ENCODE assay signal across 10 cellular contexts in genomic region chr2:46477462-46477861, GRCh38. TPM values are rescaled to one million over a fixed set of nuclear protein-coding genes. Genes with fewer than 3 reads are reported as not detected.
DNase-seq lines count a peak whose midpoint lies in the region; ATAC-seq and TF ChIP-seq lines count a peak whose summit lies in the region.
"Not testable (repeated sequence)": the region's sequence is repeated elsewhere in the genome, so short reads cannot be mapped to it uniquely, and the experiment has no call there.
"Had no signal": no experiment of that assay in that cellular context is flagged by ENCODE, and none has a peak within 500 bp of the region (broad histone marks: within the 10 kb centered on the region; RNA-seq: fewer than 3 reads in every experiment).

No MANE protein-coding gene starts in this region.

- not testable (repeated sequence) for ATAC-seq in CD4-positive, CD25-positive, alpha-beta regulatory T cell (ENCODE audit: low read depth in 2 of 2); T-cell (replicated peaks in 1 of 4); activated CD8-positive, alpha-beta T cell treated with anti-CD3 and anti-CD28 coated beads for 36 hours; stimulated activated effector memory CD8-positive, alpha-beta T cell treated with anti-CD3 and anti-CD28 coated beads, Interleukin-12 subunit alpha, Interleukin-12 subunit beta, amount 100 ng/mL, for 72 hours

- not testable (repeated sequence) for H3K14ac ChIP-seq in H9 (ENCODE audit: insufficient read depth, low read length)

- CTCF ChIA-PET in T-cell (lab: Charles Lee): interaction anchor here (0.6 to 1.1 kb wide), 2 partner anchors 15 to 928 kb away, joined by 4 read pairs; no protein-coding TSS in a partner anchor
- CTCF ChIA-PET in activated CD8-positive, alpha-beta T cell treated with anti-CD3 and anti-CD28 coated beads for 36 hours (lab: Charles Lee): not testable (repeated sequence)

- H3K23ac ChIP-seq in H9 (ENCODE audit: insufficient read length, low read depth, low read length): not testable (repeated sequence)

- peak overlapping the region; percentile 20 to 72 (median 33) for H3K27ac Mint-ChIP-seq in CD4-positive, CD25-positive, alpha-beta regulatory T cell
- not testable (repeated sequence) for H3K27ac Mint-ChIP-seq in H9; activated CD8-positive, alpha-beta T cell treated with anti-CD3 and anti-CD28 coated beads for 36 hours; endodermal cell
- peak overlapping the region; percentile 31 to 47 for H3K27ac Mint-ChIP-seq in T-cell
- H3K27ac Mint-ChIP-seq in stimulated activated effector memory CD8-positive, alpha-beta T cell treated with anti-CD3 and anti-CD28 coated beads, Interleukin-12 subunit alpha, Interleukin-12 subunit beta, amount 100 ng/mL, for 72 hours: peak overlapping the region; percentile 21

- peaks cover 11 to 31% (median 17%) of the 10 kb centered on the region in 4 donors for H3K4me1 Mint-ChIP-seq in CD4-positive, CD25-positive, alpha-beta regulatory T cell
- H3K4me1 Mint-ChIP-seq in H9: peaks cover 11 to 16% of the 10 kb centered on the region in 2 experiments; a peak in 3 of 4 replicates
- H3K4me1 Mint-ChIP-seq in T-cell: peaks cover 21 to 26% (median 22%) of the 10 kb centered on the region in 3 donors
- H3K4me1 Mint-ChIP-seq in activated CD8-positive, alpha-beta T cell treated with anti-CD3 and anti-CD28 coated beads for 36 hours (ENCODE audit: low read depth); endodermal cell: not testable (repeated sequence)
- peaks cover 26% of the 10 kb centered on the region for H3K4me1 Mint-ChIP-seq in stimulated activated effector memory CD8-positive, alpha-beta T cell treated with anti-CD3 and anti-CD28 coated beads, Interleukin-12 subunit alpha, Interleukin-12 subunit beta, amount 100 ng/mL, for 72 hours

- H4K8ac ChIP-seq in H9 (replicated peaks; ENCODE audit: insufficient read length, low read depth, low read length): not testable (repeated sequence)

- H2BK20ac ChIP-seq in H9 (ENCODE audit: low read depth, low read length, poor library complexity, severe bottlenecking): not testable (repeated sequence)

- H3K4me1 ChIP-seq in CD4-positive, CD25-positive, alpha-beta regulatory T cell (ENCODE audit: control insufficient read depth, insufficient read depth, low read length, poor library complexity, severe bottlenecking): peaks cover 11% of the 10 kb centered on the region
- not testable (repeated sequence) for H3K4me1 ChIP-seq in H9 (ENCODE audit: insufficient read depth, low read length); endodermal cell (ENCODE audit: control insufficient read depth, insufficient read depth, low read length)

- H3K79me1 ChIP-seq in H9 (ENCODE audit: insufficient read depth, low read depth, low read length, poor library complexity, severe bottlenecking): not testable (repeated sequence)

- not testable (repeated sequence) for H3K79me2 ChIP-seq in H9 (ENCODE audit: insufficient read depth, low read length)

- TF ChIP-seq CTCF in H9 (conservative IDR thresholded peaks at IDR 0.05); activated CD8-positive, alpha-beta T cell treated with anti-CD3 and anti-CD28 coated beads for 36 hours (IDR thresholded peaks at IDR 0.05); endodermal cell (conservative IDR thresholded peaks at IDR 0.05): not testable (repeated sequence)

- H2BK120ac ChIP-seq in H9 (ENCODE audit: low read depth, low read length, poor library complexity, severe bottlenecking): not testable (repeated sequence)

- H3K4ac ChIP-seq in H9 (ENCODE audit: low read depth, low read length): not testable (repeated sequence)

- not testable (repeated sequence) for H4K5ac ChIP-seq in H9 (ENCODE audit: insufficient read length, low read depth, low read length)

- not testable (repeated sequence) for H3K4me3 ChIP-seq in CD4-positive, CD25-positive, alpha-beta regulatory T cell (ENCODE audit: low read depth, low read length); endodermal cell (ENCODE audit: low read length)

- H2AK5ac ChIP-seq in H9 (ENCODE audit: insufficient read length, low read length): not testable (repeated sequence)

- H2BK5ac ChIP-seq in H9 (ENCODE audit: insufficient read length, low read length): not testable (repeated sequence)

- H3K9me3 Mint-ChIP-seq in CD4-positive, CD25-positive, alpha-beta regulatory T cell: peaks cover 1 to 35% (median 12%) of the 10 kb centered on the region in 7 donors
- H3K9me3 Mint-ChIP-seq in H9 (peaks cover 17 to 28% of the 10 kb centered on the region in 2 experiments; a peak in 4 of 5 replicates), T-cell (peaks cover 0 to 18% (median 12%) of the 10 kb centered on the region in 3 donors), endodermal cell (peaks cover 25% of the 10 kb centered on the region)
- not testable (repeated sequence) for H3K9me3 Mint-ChIP-seq in activated CD8-positive, alpha-beta T cell treated with anti-CD3 and anti-CD28 coated beads for 36 hours; stimulated activated effector memory CD8-positive, alpha-beta T cell treated with anti-CD3 and anti-CD28 coated beads, Interleukin-12 subunit alpha, Interleukin-12 subunit beta, amount 100 ng/mL, for 72 hours

- H2AFZ ChIP-seq in H9 (ENCODE audit: low read length): not testable (repeated sequence)

- H3K23me2 ChIP-seq in H9 (ENCODE audit: insufficient read length, low read depth, low read length, poor library complexity, severe bottlenecking): not testable (repeated sequence)

- intact Hi-C loops in activated CD8-positive, alpha-beta T cell treated with anti-CD3 and anti-CD28 coated beads for 36 hours (cut with micrococcal nuclease): not testable (repeated sequence)

- peak overlapping the region in 2 of 4 donors; percentile 26 to 73 for H3K4me3 Mint-ChIP-seq in CD4-positive, CD25-positive, alpha-beta regulatory T cell
- peak overlapping the region in 1 of 2 experiments; percentile 46; a peak in 2 of 5 replicates for H3K4me3 Mint-ChIP-seq in H9
- peak overlapping the region; percentile 35 to 61 (median 55) for H3K4me3 Mint-ChIP-seq in T-cell
- H3K4me3 Mint-ChIP-seq in activated CD8-positive, alpha-beta T cell treated with anti-CD3 and anti-CD28 coated beads for 36 hours; endodermal cell: not testable (repeated sequence)
- H3K4me3 Mint-ChIP-seq in stimulated activated effector memory CD8-positive, alpha-beta T cell treated with anti-CD3 and anti-CD28 coated beads, Interleukin-12 subunit alpha, Interleukin-12 subunit beta, amount 100 ng/mL, for 72 hours: peak overlapping the region; percentile 29

- POLR2A ChIA-PET in T-cell (lab: Charles Lee); activated CD8-positive, alpha-beta T cell treated with anti-CD3 and anti-CD28 coated beads for 36 hours (lab: Charles Lee): not testable (repeated sequence)

- peak in 2 of 3 donors; percentile 38 to 63 for DNase-seq in CD4-positive, CD25-positive, alpha-beta regulatory T cell
- DNase-seq in H9 (peak; percentile 65), NCI-H510A treated with DMSO at 0.1 percent for 48 hours (lab: John Stamatoyannopoulos, UW) (peak; percentile 4), T-cell (peak in 30 of 34 experiments; percentile 10 to 59 (median 33)), activated gamma-delta T cell treated with Interleukin-2 at 50 U/mL for 16 hours (peak; percentile 50), endodermal cell (peak; percentile 65)
- DNase-seq in activated CD8-positive, alpha-beta T cell treated with anti-CD3 and anti-CD28 coated beads for 36 hours: peak; percentile 35
- not testable (repeated sequence) for DNase-seq in stimulated activated effector memory CD8-positive, alpha-beta T cell treated with anti-CD3 and anti-CD28 coated beads, Interleukin-12 subunit alpha, Interleukin-12 subunit beta, amount 100 ng/mL, for 72 hours (ENCODE audit: low spot score in 2 of 2)

- H3K56ac ChIP-seq in H9 (ENCODE audit: insufficient read length, low read depth, low read length): not testable (repeated sequence)

- H3K27me3 ChIP-seq in CD4-positive, CD25-positive, alpha-beta regulatory T cell (ENCODE audit: control insufficient read depth, insufficient read depth, low read length); H9 (ENCODE audit: insufficient read depth, low read length); endodermal cell (ENCODE audit: control insufficient read depth, insufficient read depth, low read length, poor library complexity, severe bottlenecking): not testable (repeated sequence)

- not testable (repeated sequence) for H3K36me3 Mint-ChIP-seq in CD4-positive, CD25-positive, alpha-beta regulatory T cell; T-cell; activated CD8-positive, alpha-beta T cell treated with anti-CD3 and anti-CD28 coated beads for 36 hours (ENCODE audit: low read depth); endodermal cell (ENCODE audit: low read depth); stimulated activated effector memory CD8-positive, alpha-beta T cell treated with anti-CD3 and anti-CD28 coated beads, Interleukin-12 subunit alpha, Interleukin-12 subunit beta, amount 100 ng/mL, for 72 hours
- H3K36me3 Mint-ChIP-seq in H9 (ENCODE audit: insufficient read depth in 1 of 3, low read depth in 3 of 3): peaks cover 12 to 17% (median 13%) of the 10 kb centered on the region in 3 experiments

- peaks cover 16% of the 10 kb centered on the region for H3K27me3 Mint-ChIP-seq in CD4-positive, CD25-positive, alpha-beta regulatory T cell
- H3K27me3 Mint-ChIP-seq in H9 (ENCODE audit: low read depth) (peaks cover 36% of the 10 kb centered on the region), endodermal cell (ENCODE audit: insufficient read depth) (peaks cover 19% of the 10 kb centered on the region)
- not testable (repeated sequence) for H3K27me3 Mint-ChIP-seq in T-cell; activated CD8-positive, alpha-beta T cell treated with anti-CD3 and anti-CD28 coated beads for 36 hours

- H3K9ac ChIP-seq in H9 (ENCODE audit: extremely low read depth, insufficient read length, low read length); endodermal cell (ENCODE audit: extremely low read depth, low read length, poor library complexity, severe bottlenecking): not testable (repeated sequence)

- H4K20me1 ChIP-seq in H9 (ENCODE audit: control insufficient read depth, insufficient read depth, insufficient read length): not testable (repeated sequence)

- H4K91ac ChIP-seq in H9 (ENCODE audit: insufficient read length, low read depth, low read length): not testable (repeated sequence)

- WGBS in H9 (ENCODE audit: extremely low coverage, insufficient read length, low lambda C conversion rate): no CpG with 5 or more reads among the region's 8 CpGs
- 76 to 78% methylated on average over 3 to 8 of the region's 8 CpGs for WGBS in endodermal cell (ENCODE audit: insufficient coverage in 1 of 2, insufficient read length in 1 of 2), 2 experiments

- not testable (repeated sequence) for H2BK15ac ChIP-seq in H9 (ENCODE audit: low read depth, low read length)

- H3K27ac ChIP-seq in CD4-positive, CD25-positive, alpha-beta regulatory T cell (ENCODE audit: insufficient read depth, low read length, poor library complexity, severe bottlenecking); H9 (ENCODE audit: insufficient read length, low read depth, low read length); endodermal cell (ENCODE audit: low read depth, low read length): not testable (repeated sequence)

- not testable (repeated sequence) for H3K4me2 ChIP-seq in H9 (ENCODE audit: insufficient read depth, insufficient read length, low read length)

- H3K9me3 ChIP-seq in CD4-positive, CD25-positive, alpha-beta regulatory T cell (ENCODE audit: control insufficient read depth in 2 of 2, low read length in 2 of 2); H9 (ENCODE audit: control insufficient read depth, low read depth, low read length): not testable (repeated sequence)
- H3K9me3 ChIP-seq in endodermal cell (ENCODE audit: control insufficient read depth, low read length): peaks cover 13% of the 10 kb centered on the region

- not testable (repeated sequence) for H3K18ac ChIP-seq in H9 (ENCODE audit: insufficient read length, low read depth, low read length)

- H3T11ph ChIP-seq in H9 (ENCODE audit: low read length): not testable (repeated sequence)

- not testable (repeated sequence) for H2BK12ac ChIP-seq in H9 (ENCODE audit: insufficient read length, low read depth, low read length)

- H3K36me3 ChIP-seq in CD4-positive, CD25-positive, alpha-beta regulatory T cell (ENCODE audit: control insufficient read depth, insufficient read depth, low read length); endodermal cell (ENCODE audit: control insufficient read depth, insufficient read depth, low read length): not testable (repeated sequence)

RNA-seq across cellular contexts. Expression of gene TMEM247, which starts 1.9 kb away (rescaled TPM):
- not detected for total RNA-seq in CD4-positive, CD25-positive, alpha-beta regulatory T cell
- not detected for polyA plus RNA-seq in CD4-positive, CD25-positive, alpha-beta regulatory T cell
- total RNA-seq in H9 (2021) (not detected in 2 replicates), T-cell (not detected), endodermal cell (not detected)
- not detected for total RNA-seq in activated CD8-positive, alpha-beta T cell treated with anti-CD3 and anti-CD28 coated beads for 36 hours
- polyA plus RNA-seq in endodermal cell (2013, experiment 1 of 2): not detected
- not detected for polyA plus RNA-seq in endodermal cell (2013, experiment 2 of 2)
- total RNA-seq: LHCN-M2, Right ventricle myocardium inferior had no signal
